Comparison of ENCODE assay signal across 8 cellular contexts in the genomic region with DNA sequence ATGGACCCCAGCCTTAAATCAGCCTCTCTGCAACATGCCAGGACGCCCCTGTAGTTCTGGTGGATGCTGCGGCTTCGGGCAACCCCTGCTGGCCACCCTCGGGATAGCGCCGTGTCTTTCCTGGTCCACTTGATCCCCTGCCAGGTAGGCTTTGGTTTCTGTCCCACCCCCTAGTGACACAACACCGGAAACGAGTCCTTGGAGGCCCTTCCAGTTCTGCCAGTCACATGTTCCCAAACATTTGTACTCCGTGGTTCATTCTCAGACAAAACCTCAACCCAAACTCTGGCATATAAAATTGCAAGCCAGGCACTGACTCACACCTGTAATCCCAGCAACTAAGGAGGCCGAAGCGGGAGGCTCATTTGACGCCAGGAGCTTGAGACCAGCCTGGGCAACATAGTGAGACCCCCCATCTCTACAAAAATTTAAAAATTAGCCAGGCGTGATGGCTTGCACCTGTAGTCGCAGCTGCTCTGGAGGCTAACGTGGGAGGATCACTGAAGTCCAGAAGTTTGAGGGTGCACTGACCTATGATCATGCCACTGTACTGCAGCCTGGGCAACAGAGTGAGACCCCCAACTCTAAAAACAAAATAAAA. TPM values are rescaled to one million over a fixed set of nuclear protein-coding genes. Genes with fewer than 3 reads are reported as not detected.
DNase-seq lines count a peak whose midpoint lies in the region; ATAC-seq, FAIRE-seq and TF ChIP-seq lines count a peak whose summit lies in the region.

No MANE protein-coding gene starts in this region.

- no peak overlapping the region for H3K27ac Mint-ChIP-seq in activated CD8-positive, alpha-beta memory T cell treated with anti-CD3 and anti-CD28 coated beads, Interleukin-2, amount 10 ng/mL, durations not matched to agents 7 days and 5 days
- peak overlapping the region; percentile 12 for H3K27ac Mint-ChIP-seq in stimulated activated effector memory CD8-positive, alpha-beta T cell treated with anti-CD3 and anti-CD28 coated beads, Interleukin-12 subunit alpha, Interleukin-12 subunit beta, amount 100 ng/mL, for 72 hours

- H3K9me3 Mint-ChIP-seq in activated CD8-positive, alpha-beta memory T cell treated with anti-CD3 and anti-CD28 coated beads, Interleukin-2, amount 10 ng/mL, durations not matched to agents 7 days and 5 days (ENCODE audit: low read depth): no peaks in the 10 kb centered on the region
- H3K9me3 Mint-ChIP-seq in stimulated activated effector memory CD8-positive, alpha-beta T cell treated with anti-CD3 and anti-CD28 coated beads, Interleukin-12 subunit alpha, Interleukin-12 subunit beta, amount 100 ng/mL, for 72 hours: no peaks in the 10 kb centered on the region

- CTCF ChIA-PET in activated CD8-positive, alpha-beta memory T cell treated with anti-CD3 and anti-CD28 coated beads, Interleukin-2, amount 10 ng/mL, durations not matched to agents 7 days and 5 days (lab: Charles Lee): interaction anchor here (0.8 to 6.6 kb wide), 12 partner anchors 9 to 76 kb away, joined by 3 to 45 read pairs (median 4); no protein-coding TSS in a partner anchor
- CTCF ChIA-PET in endothelial cell of umbilical vein (lab: Charles Lee): interaction anchor here (0.6 to 7.1 kb wide), 8 partner anchors 11 to 198 kb away, joined by 3 to 99 read pairs (median 3); partner anchors contain the start of gene OAS2

- no peak overlapping the region for H3K27ac ChIP-seq in endothelial cell of umbilical vein (ENCODE audit: insufficient read depth, low read depth, low read length)

- H3K4me1 Mint-ChIP-seq in activated CD8-positive, alpha-beta memory T cell treated with anti-CD3 and anti-CD28 coated beads, Interleukin-2, amount 10 ng/mL, durations not matched to agents 7 days and 5 days: peaks cover 5% of the 10 kb centered on the region
- H3K4me1 Mint-ChIP-seq in stimulated activated effector memory CD8-positive, alpha-beta T cell treated with anti-CD3 and anti-CD28 coated beads, Interleukin-12 subunit alpha, Interleukin-12 subunit beta, amount 100 ng/mL, for 72 hours: peaks cover 23% of the 10 kb centered on the region

- FAIRE-seq in endothelial cell of umbilical vein (lab: Jason Lieb, UNC): peak; percentile 78

- no peak overlapping the region for H3K4me3 Mint-ChIP-seq in activated CD8-positive, alpha-beta memory T cell treated with anti-CD3 and anti-CD28 coated beads, Interleukin-2, amount 10 ng/mL, durations not matched to agents 7 days and 5 days
- no peak overlapping the region for H3K4me3 Mint-ChIP-seq in stimulated activated effector memory CD8-positive, alpha-beta T cell treated with anti-CD3 and anti-CD28 coated beads, Interleukin-12 subunit alpha, Interleukin-12 subunit beta, amount 100 ng/mL, for 72 hours

- no peaks in the 10 kb centered on the region for H3K9me3 ChIP-seq in endothelial cell of umbilical vein (replicated peaks; ENCODE audit: control insufficient read depth, insufficient read depth, low read length)
- H3K9me3 ChIP-seq in mucosa of descending colon: no peaks in the 10 kb centered on the region

- H3K27me3 Mint-ChIP-seq in activated CD8-positive, alpha-beta memory T cell treated with anti-CD3 and anti-CD28 coated beads, Interleukin-2, amount 10 ng/mL, durations not matched to agents 7 days and 5 days: no peaks in the 10 kb centered on the region

- H4K20me1 ChIP-seq in endothelial cell of umbilical vein (replicated peaks; ENCODE audit: control insufficient read depth, extremely low read depth, insufficient read depth, low read length): no peaks in the 10 kb centered on the region

- H3K9me1 ChIP-seq in endothelial cell of umbilical vein (replicated peaks; ENCODE audit: control insufficient read depth, extremely low read depth, insufficient read depth, low read length): no peaks in the 10 kb centered on the region

- H3K36me3 ChIP-seq in endothelial cell of umbilical vein (ENCODE audit: control insufficient read depth in 2 of 2, extremely low read depth in 1 of 2, insufficient read depth in 2 of 2, low read length in 2 of 2) (no peaks in the 10 kb centered on the region), mucosa of descending colon (ENCODE audit: low read depth) (no peaks in the 10 kb centered on the region)

- H3K4me3 ChIP-seq in endothelial cell of umbilical vein (replicated peaks in 1 of 3; ENCODE audit: insufficient read depth in 1 of 3, low read depth in 1 of 3, low read length in 3 of 3) (no peak overlapping the region), mucosa of descending colon (no peak overlapping the region)

- no peak overlapping the region for H2AFZ ChIP-seq in endothelial cell of umbilical vein (ENCODE audit: low read depth, low read length)

- DNase-seq in DMS79 (lab: John Stamatoyannopoulos, UW): peak; percentile 82
- DNase-seq in NCI-H69 (lab: John Stamatoyannopoulos, UW): peak; percentile 93
- peak; percentile 74 for DNase-seq in activated CD8-positive, alpha-beta memory T cell treated with anti-CD3 and anti-CD28 coated beads, Interleukin-2, amount 10 ng/mL, durations not matched to agents 7 days and 5 days
- peak; percentile 54 for DNase-seq in endothelial cell of umbilical vein (ENCODE audit: low read depth, low spot score)
- peak; percentile 74 to 90 (median 83) for DNase-seq in mucosa of descending colon
- peak; percentile 54 to 84 for DNase-seq in stimulated activated effector memory CD8-positive, alpha-beta T cell treated with anti-CD3 and anti-CD28 coated beads, Interleukin-12 subunit alpha, Interleukin-12 subunit beta, amount 100 ng/mL, for 72 hours (ENCODE audit: low spot score in 2 of 2)

- no peaks in the 10 kb centered on the region for H3K79me2 ChIP-seq in endothelial cell of umbilical vein (ENCODE audit: control insufficient read depth, insufficient read depth, low read length)

- H3K36me3 Mint-ChIP-seq in activated CD8-positive, alpha-beta memory T cell treated with anti-CD3 and anti-CD28 coated beads, Interleukin-2, amount 10 ng/mL, durations not matched to agents 7 days and 5 days: no peaks in the 10 kb centered on the region
- H3K36me3 Mint-ChIP-seq in stimulated activated effector memory CD8-positive, alpha-beta T cell treated with anti-CD3 and anti-CD28 coated beads, Interleukin-12 subunit alpha, Interleukin-12 subunit beta, amount 100 ng/mL, for 72 hours: peaks cover 24% of the 10 kb centered on the region

- no TSS peak for BruUV-seq in endothelial cell of umbilical vein (replicated peaks; lab: Mats Ljungman, UMichigan)

- POLR2A ChIA-PET in endothelial cell of umbilical vein (lab: Charles Lee): interaction anchor here (0.6 kb wide), 1 partner anchor 32 kb away, joined by 6 read pairs; no protein-coding TSS in a partner anchor

- ATAC-seq in HG03135 (IDR thresholded peaks at IDR 0.05; ENCODE audit: unreplicated experiment) (peak; percentile 80), mucosa of descending colon (peak; percentile 96), HG02870 (IDR thresholded peaks at IDR 0.05; ENCODE audit: unreplicated experiment) (no peak)
- peak; percentile 80 for ATAC-seq in activated CD8-positive, alpha-beta memory T cell treated with anti-CD3 and anti-CD28 coated beads, Interleukin-2, amount 10 ng/mL, durations not matched to agents 7 days and 5 days
- ATAC-seq in stimulated activated effector memory CD8-positive, alpha-beta T cell treated with anti-CD3 and anti-CD28 coated beads, Interleukin-12 subunit alpha, Interleukin-12 subunit beta, amount 100 ng/mL, for 72 hours: peak; percentile 74

- TF ChIP-seq CTCF in endothelial cell of umbilical vein (IDR thresholded peaks at IDR 0.05; ENCODE audit: extremely low read depth in 1 of 2, insufficient read depth in 1 of 2, low read depth in 1 of 2, low read length in 2 of 2): peak; percentile 75 to 87
- TF ChIP-seq CTCF in mucosa of descending colon (IDR thresholded peaks at IDR 0.05): peak; percentile 58

- H3K4me2 ChIP-seq in endothelial cell of umbilical vein (ENCODE audit: insufficient read depth, low read length): no peak overlapping the region

- dilution Hi-C loops in endothelial cell of umbilical vein (cut with MboI; ENCODE audit: extremely low pct_ligation_motif_present, low sequenced_read_pairs): no loop called here

- H3K27me3 ChIP-seq in endothelial cell of umbilical vein (ENCODE audit: control insufficient read depth in 2 of 2, insufficient read depth in 2 of 2, low read length in 2 of 2): no peaks in the 10 kb centered on the region

- no peaks in the 10 kb centered on the region for H3K4me1 ChIP-seq in endothelial cell of umbilical vein (ENCODE audit: control insufficient read depth, extremely low read depth, insufficient read depth, low read length)
- H3K4me1 ChIP-seq in mucosa of descending colon (ENCODE audit: low read depth): no peaks in the 10 kb centered on the region

- intact Hi-C loops in endothelial cell of umbilical vein (cut with micrococcal nuclease): loop anchor here (1.0 to 5.0 kb wide), 4 partner anchors 50 to 198 kb away; no protein-coding TSS in a partner anchor
- intact Hi-C loops in mucosa of descending colon (cut with DNase I, micrococcal nuclease): no loop called here

- H3K9ac ChIP-seq in endothelial cell of umbilical vein (replicated peaks; ENCODE audit: extremely low read depth, insufficient read depth, low read length): no peak overlapping the region

- no peak for TF ChIP-seq POLR2A in endothelial cell of umbilical vein (IDR thresholded peaks at IDR 0.05; ENCODE audit: low read depth, low read length)

RNA-seq across cellular contexts. Expression of gene RASAL1, which starts 37.0 kb away (rescaled TPM):
- not detected for total RNA-seq in activated CD8-positive, alpha-beta memory T cell treated with anti-CD3 and anti-CD28 coated beads, Interleukin-2, amount 10 ng/mL, durations not matched to agents 7 days and 5 days
- not detected in 2 replicates for total RNA-seq in endothelial cell of umbilical vein
- not detected in 2 replicates for polyA plus RNA-seq in endothelial cell of umbilical vein
- not detected in 2 replicates for polyA plus RNA-seq in endothelial cell of umbilical vein (2011; cell fraction: cytosol; rRNA removed)
- not detected in 2 replicates for polyA plus RNA-seq in endothelial cell of umbilical vein (2011; cell fraction: nucleus; rRNA removed)
- not detected in 2 replicates for polyA plus RNA-seq in endothelial cell of umbilical vein (2012)
- not detected in 2 replicates for polyA minus RNA-seq in endothelial cell of umbilical vein
- not detected for polyA minus RNA-seq in endothelial cell of umbilical vein (2011; cell fraction: cytosol; rRNA and poly(A)+ RNA removed)
- not detected in 2 replicates for polyA minus RNA-seq in endothelial cell of umbilical vein (2011; cell fraction: nucleus; rRNA and poly(A)+ RNA removed)
- total RNA-seq in mucosa of descending colon: 1 to 10 TPM; 3.3 to 7.9 (median 6.5) TPM

RNA-seq across cellular contexts. Expression of gene DTX1, which starts 42.0 kb away (rescaled TPM):
- total RNA-seq in activated CD8-positive, alpha-beta memory T cell treated with anti-CD3 and anti-CD28 coated beads, Interleukin-2, amount 10 ng/mL, durations not matched to agents 7 days and 5 days: under 1 TPM; 0.16 to 0.35 TPM
- 0.14 and 0.22 TPM in 2 replicates for total RNA-seq in endothelial cell of umbilical vein
- 0.06 and 0.11 TPM in 2 replicates for polyA plus RNA-seq in endothelial cell of umbilical vein
- 0.04 and 0.08 TPM in 2 replicates for polyA plus RNA-seq in endothelial cell of umbilical vein (2011; cell fraction: cytosol; rRNA removed)
- polyA plus RNA-seq in endothelial cell of umbilical vein (2011; cell fraction: nucleus; rRNA removed): 0.04 and 0.10 TPM in 2 replicates
- polyA plus RNA-seq in endothelial cell of umbilical vein (2012): 0.08 and 0.42 TPM in 2 replicates
- 0.19 TPM in 1 of 2 replicates, not detected in the other for polyA minus RNA-seq in endothelial cell of umbilical vein
- not detected for polyA minus RNA-seq in endothelial cell of umbilical vein (2011; cell fraction: cytosol; rRNA and poly(A)+ RNA removed)
- 0.48 TPM in 1 of 2 replicates, not detected in the other for polyA minus RNA-seq in endothelial cell of umbilical vein (2011; cell fraction: nucleus; rRNA and poly(A)+ RNA removed)
- 1 to 10 TPM in 2 of 3 donors, under 1 TPM in 1; 0.67 to 5.9 (median 1.6) TPM for total RNA-seq in mucosa of descending colon

RNA-seq across cellular contexts. Expression of gene CFAP73, which starts 51.0 kb away (rescaled TPM):
- not detected for total RNA-seq in activated CD8-positive, alpha-beta memory T cell treated with anti-CD3 and anti-CD28 coated beads, Interleukin-2, amount 10 ng/mL, durations not matched to agents 7 days and 5 days
- total RNA-seq in endothelial cell of umbilical vein (not detected in 2 replicates), mucosa of descending colon (under 1 TPM in 1 of 3 donors, not detected in 2; 0.34 TPM)
- polyA plus RNA-seq in endothelial cell of umbilical vein: not detected in 2 replicates
- not detected in 2 replicates for polyA plus RNA-seq in endothelial cell of umbilical vein (2011; cell fraction: cytosol; rRNA removed)
- polyA plus RNA-seq in endothelial cell of umbilical vein (2011; cell fraction: nucleus; rRNA removed): not detected in 2 replicates
- 0.12 and 0.15 TPM in 2 replicates for polyA plus RNA-seq in endothelial cell of umbilical vein (2012)
- polyA minus RNA-seq in endothelial cell of umbilical vein: not detected in 2 replicates
- 1.0 TPM for polyA minus RNA-seq in endothelial cell of umbilical vein (2011; cell fraction: cytosol; rRNA and poly(A)+ RNA removed)
- not detected in 2 replicates for polyA minus RNA-seq in endothelial cell of umbilical vein (2011; cell fraction: nucleus; rRNA and poly(A)+ RNA removed)
